Comparison of ENCODE assay signal across 23 cellular contexts in the genomic region with DNA sequence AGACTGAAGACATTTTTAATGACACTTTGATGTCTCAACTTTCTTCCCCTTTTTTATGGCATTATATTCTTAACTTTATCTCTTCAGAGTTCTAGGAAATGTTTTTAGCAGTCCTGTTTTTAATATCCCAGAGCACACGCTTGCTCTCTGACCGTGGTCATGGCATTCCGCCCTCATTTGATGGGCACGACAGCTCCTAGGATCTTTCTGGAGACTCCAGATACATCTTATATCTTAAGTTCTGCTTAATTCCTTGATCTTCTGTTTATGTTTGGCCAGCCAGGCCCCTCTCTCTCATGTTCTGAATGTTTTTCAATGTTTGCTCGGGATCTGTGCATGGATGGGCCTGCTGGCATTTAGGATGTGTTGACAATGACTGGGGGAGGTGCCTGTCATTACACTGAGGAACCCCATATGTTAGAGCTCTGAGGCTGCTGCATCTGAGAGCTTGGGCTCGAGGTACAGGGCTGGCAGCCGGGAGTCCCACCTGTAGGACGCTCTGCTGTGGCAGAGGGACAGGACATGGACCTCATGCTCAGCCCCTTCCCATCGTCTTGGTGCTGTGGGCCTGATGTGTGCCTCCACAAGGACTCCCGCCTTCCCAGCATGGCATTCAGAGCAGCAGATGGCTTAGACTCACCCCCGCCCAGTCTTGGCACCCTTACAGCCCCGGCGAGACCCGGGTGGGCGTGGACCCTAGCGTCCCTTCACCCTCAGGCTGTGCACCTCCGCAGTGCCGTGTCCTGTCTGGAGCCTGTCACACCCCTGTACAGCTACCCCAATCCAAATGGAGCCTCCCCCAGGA.
DNase-seq lines count a peak whose midpoint lies in the region; ATAC-seq and TF ChIP-seq lines count a peak whose summit lies in the region.
"Had no signal": no experiment of that assay in that cellular context is flagged by ENCODE, and none has a peak within 500 bp of the region (broad histone marks: within the 10 kb centered on the region; RNA-seq: fewer than 3 reads in every experiment).

No MANE protein-coding gene starts in this region.

- no peak overlapping the region for H3K4me3 Mint-ChIP-seq in activated CD8-positive, alpha-beta memory T cell treated with anti-CD3 and anti-CD28 coated beads, Interleukin-2, amount 10 ng/mL, durations not matched to agents 7 days and 5 days
- H3K4me3 Mint-ChIP-seq: activated naive CD8-positive, alpha-beta T cell treated with anti-CD3 and anti-CD28 coated beads, Interleukin-2, amount 50 U/mL, for 24 hours; mesothelial cell of epicardium; neural progenitor cell; T-helper 2 cell treated with Interferon-gamma antibody and Interleukin-4, amounts not matched to agents 5 μg/mL and 100 μg/mL, for 36 hours; type B pancreatic cell had no signal

- peaks cover 13% of the 10 kb centered on the region for H3K4me1 Mint-ChIP-seq in activated CD8-positive, alpha-beta memory T cell treated with anti-CD3 and anti-CD28 coated beads, Interleukin-2, amount 10 ng/mL, durations not matched to agents 7 days and 5 days

- no CpG with 5 or more reads among the region's 18 CpGs for WGBS in neuronal stem cell (ENCODE audit: extremely low coverage in 2 of 2, insufficient read length in 2 of 2, insufficient replicate concordance in 1 of 2), 2 donors

- no peak for TF ChIP-seq POLR2A in vagina (IDR thresholded peaks at IDR 0.05)

- peak overlapping the region; percentile 90 for H3K18ac ChIP-seq in neuronal stem cell (ENCODE audit: low read length)

- H3K4me3 ChIP-seq in left ventricle myocardium inferior = no peak overlapping the region
- H3K4me3 ChIP-seq in neuronal stem cell (ENCODE audit: low read length in 2 of 2) = no peak overlapping the region
- no peak overlapping the region for H3K4me3 ChIP-seq in vagina
- H3K4me3 ChIP-seq: colonic mucosa, K562, neural progenitor cell had no signal

- no peaks in the 10 kb centered on the region for H3K36me3 Mint-ChIP-seq in activated CD8-positive, alpha-beta memory T cell treated with anti-CD3 and anti-CD28 coated beads, Interleukin-2, amount 10 ng/mL, durations not matched to agents 7 days and 5 days
- H3K36me3 Mint-ChIP-seq: brain, mesothelial cell of epicardium, neural progenitor cell, type B pancreatic cell had no signal

- peak overlapping the region; percentile 76 for H2BK12ac ChIP-seq in neuronal stem cell (ENCODE audit: low read length)

- H3K27ac Mint-ChIP-seq in activated CD8-positive, alpha-beta memory T cell treated with anti-CD3 and anti-CD28 coated beads, Interleukin-2, amount 10 ng/mL, durations not matched to agents 7 days and 5 days = no peak overlapping the region
- H3K27ac Mint-ChIP-seq: activated naive CD8-positive, alpha-beta T cell treated with anti-CD3 and anti-CD28 coated beads, Interleukin-2, amount 50 U/mL, for 24 hours; activated T-helper 2 cell treated with anti-CD3 and anti-CD28 coated beads, Interferon-gamma antibody, Interleukin-2, Interleukin-4, amounts not matched to agents 10 μg/mL and 5 μg/mL and 100 μg/mL, durations not matched to agents 14 hours and 24 hours and 36 hours; neural progenitor cell; T-helper 2 cell treated with Interferon-gamma antibody and Interleukin-4, amounts not matched to agents 5 μg/mL and 100 μg/mL, for 36 hours; type B pancreatic cell had no signal

- H4K91ac ChIP-seq in neuronal stem cell (ENCODE audit: low read depth, low read length, poor library complexity) = no peak overlapping the region

- H3K9ac ChIP-seq in neuronal stem cell (ENCODE audit: low read depth, low read length, poor library complexity) = no peak overlapping the region
- H3K9ac ChIP-seq: neural progenitor cell had no signal

- peaks cover 6% of the 10 kb centered on the region for H3K27me3 Mint-ChIP-seq in activated CD8-positive, alpha-beta memory T cell treated with anti-CD3 and anti-CD28 coated beads, Interleukin-2, amount 10 ng/mL, durations not matched to agents 7 days and 5 days
- H3K27me3 Mint-ChIP-seq: activated naive CD8-positive, alpha-beta T cell treated with anti-CD3 and anti-CD28 coated beads, Interleukin-2, amount 50 U/mL, for 24 hours had no signal

- H3K36me3 ChIP-seq in left ventricle myocardium inferior (no peaks in the 10 kb centered on the region), neuronal stem cell (replicated peaks in 1 of 2; ENCODE audit: control insufficient read depth in 2 of 2, insufficient read depth in 2 of 2, low read length in 2 of 2) (no peaks in the 10 kb centered on the region), vagina (no peaks in the 10 kb centered on the region)
- H3K36me3 ChIP-seq: colonic mucosa, neural progenitor cell had no signal

- H3K9me3 Mint-ChIP-seq in activated CD8-positive, alpha-beta memory T cell treated with anti-CD3 and anti-CD28 coated beads, Interleukin-2, amount 10 ng/mL, durations not matched to agents 7 days and 5 days (ENCODE audit: low read depth) = no peaks in the 10 kb centered on the region
- H3K9me3 Mint-ChIP-seq: T-helper 2 cell treated with Interferon-gamma antibody and Interleukin-4, amounts not matched to agents 5 μg/mL and 100 μg/mL, for 36 hours had no signal

- H3K9me3 ChIP-seq in left ventricle myocardium inferior (replicated peaks) (peaks cover 3% of the 10 kb centered on the region), neuronal stem cell (replicated peaks in 1 of 2; ENCODE audit: control insufficient read depth in 2 of 2, insufficient read depth in 1 of 2, low read depth in 1 of 2, low read length in 2 of 2) (peaks cover 2 to 4% of the 10 kb centered on the region in 2 donors), vagina (no peaks in the 10 kb centered on the region)
- H3K9me3 ChIP-seq: colonic mucosa had no signal

- H3K27ac ChIP-seq in left ventricle myocardium inferior (replicated peaks) = peak overlapping the region; percentile 84
- H3K27ac ChIP-seq in neuronal stem cell (replicated peaks; ENCODE audit: low read length) = no peak overlapping the region
- peak overlapping the region; percentile 69 for H3K27ac ChIP-seq in vagina
- H3K27ac ChIP-seq: colonic mucosa, neural progenitor cell had no signal

- H2BK120ac ChIP-seq in neuronal stem cell (ENCODE audit: low read depth, low read length) = peak overlapping the region; percentile 90

- ATAC-seq in Right ventricle myocardium inferior (no peak), GM19328 (IDR thresholded peaks at IDR 0.05; ENCODE audit: unreplicated experiment) (no peak)
- no peak for ATAC-seq in activated CD8-positive, alpha-beta memory T cell treated with anti-CD3 and anti-CD28 coated beads, Interleukin-2, amount 10 ng/mL, durations not matched to agents 7 days and 5 days
- ATAC-seq: activated naive CD8-positive, alpha-beta T cell treated with anti-CD3 and anti-CD28 coated beads, Interleukin-2, amount 50 U/mL, for 24 hours had no signal

- no peak overlapping the region for H3K4me2 ChIP-seq in neuronal stem cell (ENCODE audit: insufficient read depth, low read length, poor library complexity, severe bottlenecking)
- H3K4me2 ChIP-seq: neural progenitor cell had no signal

- peak overlapping the region; percentile 93 for H2BK15ac ChIP-seq in neuronal stem cell (ENCODE audit: low read length)

- peak overlapping the region; percentile 74 for H2AK5ac ChIP-seq in neuronal stem cell (ENCODE audit: low read depth, low read length)

- H3K4me1 ChIP-seq in left ventricle myocardium inferior (peaks cover 59% of the 10 kb centered on the region), neuronal stem cell (ENCODE audit: control insufficient read depth in 2 of 2, insufficient read depth in 1 of 2, low read depth in 1 of 2, low read length in 2 of 2) (peaks cover 11 to 27% of the 10 kb centered on the region in 2 donors), vagina (peaks cover 53% of the 10 kb centered on the region)

- H3K4ac ChIP-seq in neuronal stem cell (ENCODE audit: low read length) = no peak overlapping the region

- no peak overlapping the region for H2AFZ ChIP-seq in neuronal stem cell (ENCODE audit: low read length)
- H2AFZ ChIP-seq: neural progenitor cell had no signal

- DNase-seq in Right ventricle myocardium inferior (ENCODE audit: missing footprints) = peak; percentile 34
- no peak for DNase-seq in cardiac septum (ENCODE audit: low spot score)
- DNase-seq in left ventricle myocardium inferior = peak; percentile 15
- no peak for DNase-seq in neuronal stem cell (ENCODE audit: low spot score)
- DNase-seq in vagina (ENCODE audit: extremely low spot score in 2 of 2) = no peak
- no peak for DNase-seq in activated CD8-positive, alpha-beta memory T cell treated with anti-CD3 and anti-CD28 coated beads, Interleukin-2, amount 10 ng/mL, durations not matched to agents 7 days and 5 days
- DNase-seq in hypothalamus (lab: John Stamatoyannopoulos, UW) = no peak
- DNase-seq: activated CD8-positive, alpha-beta memory T cell treated with anti-CD3 and anti-CD28 coated beads, Interleukin-2, amount 50 U/mL, for 48 hours; activated naive CD8-positive, alpha-beta T cell treated with anti-CD3 and anti-CD28 coated beads, Interleukin-2, amount 50 U/mL, for 24 hours; colonic mucosa; NCI-H146; NCI-H2171; NCI-H524 treated with DMSO at 0.1 percent for 48 hours; RPMI8226; stimulated activated CD4-positive, alpha-beta T cell treated with anti-CD3 and anti-CD28 coated beads, Interleukin-12 subunit alpha, Interleukin-12 subunit beta, amount 100 ng/mL, for 4 hours had no signal

- H3K27me3 ChIP-seq in left ventricle myocardium inferior (ENCODE audit: low read depth) = no peaks in the 10 kb centered on the region
- H3K27me3 ChIP-seq in neuronal stem cell (ENCODE audit: control insufficient read depth in 3 of 3, insufficient read depth in 3 of 3, low read depth in 1 of 3, low read length in 3 of 3) = no peaks in the 10 kb centered on the region
- H3K27me3 ChIP-seq in vagina = no peaks in the 10 kb centered on the region
- H3K27me3 ChIP-seq: colonic mucosa had no signal

- CTCF ChIA-PET in activated CD8-positive, alpha-beta memory T cell treated with anti-CD3 and anti-CD28 coated beads, Interleukin-2, amount 10 ng/mL, durations not matched to agents 7 days and 5 days (lab: Charles Lee) = no interaction called here

- peak overlapping the region; percentile 54 for H4K8ac ChIP-seq in neuronal stem cell (ENCODE audit: low read depth, low read length)

- H3K79me1 ChIP-seq in neuronal stem cell (ENCODE audit: low read depth, low read length) = no peaks in the 10 kb centered on the region

- peak overlapping the region; percentile 55 for H2BK5ac ChIP-seq in neuronal stem cell (ENCODE audit: low read length)

- H3K14ac ChIP-seq in neuronal stem cell (ENCODE audit: low read length) = no peak overlapping the region

- intact Hi-C loops in Right ventricle myocardium inferior (cut with DNase I) = loop anchor here (2.0 to 5.0 kb wide), 2 partner anchors 14 to 72 kb away; no protein-coding TSS in a partner anchor
- intact Hi-C loops in cardiac septum (cut with DNase I) = loop anchor here (5.0 kb wide), 1 partner anchor 77 kb away; a partner anchor contains a TSS
- intact Hi-C loops in left ventricle myocardium inferior (cut with micrococcal nuclease) = no loop called here
- intact Hi-C loops in vagina (cut with DNase I) = no loop called here

- no peak overlapping the region for H3K23ac ChIP-seq in neuronal stem cell (ENCODE audit: low read depth, low read length, poor library complexity)

- TF ChIP-seq CTCF in left ventricle myocardium inferior (IDR thresholded peaks at IDR 0.05; ENCODE audit: borderline replicate concordance) (no peak), vagina (IDR thresholded peaks at IDR 0.05) (no peak)

Comparison
In these comparisons a context has a peak if more than half of its experiments do, and no peak if none do; other contexts are left out.
1. DNase-seq: peak in Right ventricle myocardium inferior (single experiment) and left ventricle myocardium inferior (single experiment); none in cardiac septum (single experiment), neuronal stem cell (single experiment), vagina (0 of 2), activated CD8-positive, alpha-beta memory T cell treated with anti-CD3 and anti-CD28 coated beads, Interleukin-2, amount 10 ng/mL, durations not matched to agents 7 days and 5 days (single experiment) and hypothalamus (0 of 51).
2. intact Hi-C loops: an anchor here in Right ventricle myocardium inferior (2.0 to 5.0 kb wide) and cardiac septum (5.0 kb wide); none called in left ventricle myocardium inferior and vagina.